ENCODE assay signal across 2 cellular contexts in genomic region chr22:32810241-32811133, GRCh38.
TF ChIP-seq lines count a peak whose summit lies in the region.

No MANE protein-coding gene starts in this region.

TF ChIP-seq in GM23338, 12 proteins besides CTCF, POLR2A, EP300 and RAD21:
- no peak for TF ChIP-seq REST (IDR thresholded peaks at IDR 0.05; ENCODE audit: unreplicated experiment)
- no peak for TF ChIP-seq JUNB (IDR thresholded peaks at IDR 0.05; ENCODE audit: unreplicated experiment)
- TF ChIP-seq STAT1 (IDR thresholded peaks at IDR 0.05; ENCODE audit: unreplicated experiment), result no peak
- no peak for TF ChIP-seq POLR2AphosphoS5 (IDR thresholded peaks at IDR 0.05; ENCODE audit: low read depth)
- no peak for TF ChIP-seq ETS1 (IDR thresholded peaks at IDR 0.05)
- no peak for TF ChIP-seq ZNF331 (CRISPR knock-in tag; IDR thresholded peaks at IDR 0.05; ENCODE audit: low read depth)
- no peak for TF ChIP-seq EZH2 (IDR thresholded peaks at IDR 0.05; ENCODE audit: low read depth, unreplicated experiment)
- peak; percentile 69; the same call in 1 of the 2 replicates for TF ChIP-seq ZNF462 (CRISPR knock-in tag; IDR thresholded peaks at IDR 0.05)
TF ChIP-seq in GM23338: peak in this region for 1.

TF ChIP-seq in H1, 55 proteins besides CTCF, POLR2A, EP300 and RAD21:
- TF ChIP-seq CEBPB (IDR thresholded peaks at IDR 0.05; ENCODE audit: low read depth, low read length) (peak; percentile 99), BCL11A (IDR thresholded peaks at IDR 0.05; ENCODE audit: low read depth in 2 of 2, low read length in 2 of 2) (no peak), CBX5 (IDR thresholded peaks at IDR 0.05; ENCODE audit: low read depth, low read length) (no peak), NANOG (IDR thresholded peaks at IDR 0.05; ENCODE audit: insufficient read depth, low read depth, low read length, poor library complexity, severe bottlenecking) (no peak), CHD7 (IDR thresholded peaks at IDR 0.05; ENCODE audit: insufficient replicate concordance, low read length) (no peak), KDM1A (IDR thresholded peaks at IDR 0.05; ENCODE audit: borderline replicate concordance, low read length) (peak; percentile 61; the same call in 1 of the 2 replicates), HDAC2 (IDR thresholded peaks at IDR 0.05; ENCODE audit: borderline replicate concordance in 1 of 2, low read depth in 2 of 2, low read length in 2 of 2) (peak in 1 of 2 experiments; percentile 48; a peak in 1 of 4 replicates)
